ENCODE assay signal across 29 cellular contexts in the genomic region with DNA sequence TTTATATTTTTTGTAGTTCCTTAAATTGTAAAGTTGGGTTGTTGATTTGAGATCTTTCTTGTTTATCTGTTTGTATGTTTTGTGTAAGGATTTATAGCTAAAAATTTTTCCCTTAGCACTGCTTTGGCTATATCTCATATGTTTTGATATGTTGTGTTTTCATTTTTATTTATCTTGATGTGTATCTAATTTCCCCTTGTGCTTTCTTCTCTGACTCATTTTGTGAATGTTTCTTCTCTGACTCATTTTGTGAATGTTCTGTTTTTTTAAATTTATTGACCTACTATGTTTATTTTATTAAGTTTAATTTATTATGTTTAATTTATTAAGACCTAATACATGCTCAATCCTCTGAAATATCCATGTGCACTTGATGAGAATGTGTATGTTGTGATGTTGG.
DNase-seq lines count a peak whose midpoint lies in the region; ATAC-seq and TF ChIP-seq lines count a peak whose summit lies in the region.
"Had no signal": no experiment of that assay in that cellular context is flagged by ENCODE, and none has a peak within 500 bp of the region (broad histone marks: within the 10 kb centered on the region; RNA-seq: fewer than 3 reads in every experiment).

No MANE protein-coding gene starts in this region.

- H3K4me3 ChIP-seq in RWPE2 (ENCODE audit: severe bottlenecking) (no peak overlapping the region), choroid plexus epithelial cell (ENCODE audit: low read depth, low read length) (no peak overlapping the region)
- H3K4me3 ChIP-seq: K562, MG63, PC-9 had no signal

- in situ Hi-C loops in KBM-7 (cut with MboI; ENCODE audit: low pct_unique_long_range_greater_than_20kb, low sequenced_read_pairs) = no loop called here

- H3K27me3 ChIP-seq in RWPE2 (ENCODE audit: insufficient read depth, poor library complexity, severe bottlenecking) = no peaks in the 10 kb centered on the region
- H3K27me3 ChIP-seq: MG63 had no signal

- peaks cover 27 to 30% of the 10 kb centered on the region in 2 donors for H3K9me3 Mint-ChIP-seq in activated naive CD4-positive, alpha-beta T cell treated with anti-CD3 and anti-CD28 coated beads, Interleukin-2, amount 50 U/mL, for 72 hours

- H3K27ac Mint-ChIP-seq in activated naive CD4-positive, alpha-beta T cell treated with anti-CD3 and anti-CD28 coated beads, Interleukin-2, amount 50 U/mL, for 72 hours = no peak overlapping the region
- H3K27ac Mint-ChIP-seq: B cell; CD8-positive, alpha-beta T cell had no signal

- H3K36me3 ChIP-seq in RWPE2 (ENCODE audit: low read depth) = peaks cover 3% of the 10 kb centered on the region; the same call in 1 of the 2 replicates
- H3K36me3 ChIP-seq: MG63 had no signal

- peaks cover 13% of the 10 kb centered on the region for H3K4me1 ChIP-seq in RWPE2 (ENCODE audit: insufficient read depth, poor library complexity, severe bottlenecking)
- H3K4me1 ChIP-seq: Caco-2 had no signal

- no peak for TF ChIP-seq CTCF in RWPE2 (IDR thresholded peaks at IDR 0.05; ENCODE audit: poor library complexity, severe bottlenecking)
- TF ChIP-seq CTCF in choroid plexus epithelial cell (conservative IDR thresholded peaks at IDR 0.05; ENCODE audit: low read depth, low read length) = no peak

- H3K36me3 Mint-ChIP-seq in activated naive CD4-positive, alpha-beta T cell treated with anti-CD3 and anti-CD28 coated beads, Interleukin-2, amount 50 U/mL, for 72 hours = no peaks in the 10 kb centered on the region
- H3K36me3 Mint-ChIP-seq: CD8-positive, alpha-beta T cell had no signal

- DNase-seq in ELR (ENCODE audit: low read depth) (peak; percentile 0), RWPE2 (ENCODE audit: low spot score) (no peak), choroid plexus epithelial cell (ENCODE audit: low read depth) (peak; percentile 2), NK-92 (lab: John Stamatoyannopoulos, UW; ENCODE audit: unreplicated experiment) (no peak), KBM-7 (no peak)
- no peak for DNase-seq in activated naive CD4-positive, alpha-beta T cell treated with anti-CD3 and anti-CD28 coated beads, Interleukin-2, amount 50 U/mL, for 72 hours (ENCODE audit: low spot score in 2 of 2)
- DNase-seq: Caco-2; CD8-positive, alpha-beta T cell; DMS 273 treated with DMSO at 0.1 percent for 48 hours; DMS79; EL; GF-D8; HCEC 1CT; MG63; NCI-H1105 treated with DMSO at 0.1 percent for 48 hours; NCI-H146; NCI-H1930; NCI-H2107; NCI-H524; NCI-H748 treated with DMSO at 0.1 percent for 48 hours; NK-92 treated with Interleukin-12 subunit alpha and Interleukin-12 subunit beta, amount 100 ng/mL, for 24 hours; PC-9; RPMI8226; SHP77 had no signal

- no peaks in the 10 kb centered on the region for H3K9me3 ChIP-seq in RWPE2 (ENCODE audit: severe bottlenecking)
- H3K9me3 ChIP-seq: Caco-2, MG63 had no signal

- no peak overlapping the region for H3K27ac ChIP-seq in RWPE2 (ENCODE audit: poor library complexity, severe bottlenecking)
- H3K27ac ChIP-seq: C4-2B, HL-60, PC-9 had no signal

- peak; percentile 53; the same call in 2 of the 3 replicates for ATAC-seq in RWPE2 (ENCODE audit: low read depth)
- ATAC-seq in activated naive CD4-positive, alpha-beta T cell treated with anti-CD3 and anti-CD28 coated beads, Interleukin-2, amount 50 U/mL, for 72 hours = no peak
- no peak for ATAC-seq in GM18909 (IDR thresholded peaks at IDR 0.05; ENCODE audit: poor library complexity, unreplicated experiment)
- ATAC-seq: CD8-positive, alpha-beta T cell; K562 had no signal

Comparison
In these comparisons a context has a peak if more than half of its experiments do, and no peak if none do; other contexts are left out.
1. DNase-seq: peak in ELR (single experiment) and choroid plexus epithelial cell (single experiment); none in RWPE2 (single experiment), activated naive CD4-positive, alpha-beta T cell treated with anti-CD3 and anti-CD28 coated beads, Interleukin-2, amount 50 U/mL, for 72 hours (0 of 2), NK-92 (single experiment) and KBM-7 (single experiment).